14 cellular contexts compared by ENCODE assay signal in genomic region chr2:195622966-195623365, GRCh38. TPM values are rescaled to one million over a fixed set of nuclear protein-coding genes. Genes with fewer than 3 reads are reported as not detected.
DNase-seq lines count a peak whose midpoint lies in the region; ATAC-seq and FAIRE-seq lines count a peak whose summit lies in the region.
"Had no signal": no experiment of that assay in that cellular context is flagged by ENCODE, and none has a peak within 500 bp of the region (broad histone marks: within the 10 kb centered on the region; RNA-seq: fewer than 3 reads in every experiment).

No MANE protein-coding gene starts in this region.

- H3K36me3 Mint-ChIP-seq in activated CD4-positive, alpha-beta T cell treated with anti-CD3 and anti-CD28 coated beads for 36 hours (ENCODE audit: low read depth) = no peaks in the 10 kb centered on the region

- no peak for DNase-seq in activated CD4-positive, alpha-beta T cell treated with anti-CD3 and anti-CD28 coated beads for 36 hours
- no peak for DNase-seq in activated CD4-positive, alpha-beta T cell treated with anti-CD3 and anti-CD28 coated beads, Interleukin-2, amount 50 U/mL, for 1 hour
- peak; percentile 90 for DNase-seq in RCC 7860 (ENCODE audit: low spot score)
- peak; percentile 82 for DNase-seq in mesendoderm
- DNase-seq in activated CD4-positive, CD25-positive, alpha-beta regulatory T cell (lab: John Stamatoyannopoulos, UW) = no peak
- DNase-seq: immature natural killer cell, MG63, NCI-H2171 treated with DMSO at 0.1 percent for 48 hours, upper lobe of right lung had no signal

- H4K5ac ChIP-seq in mesendoderm (ENCODE audit: low read length) = no peak overlapping the region

- no peaks in the 10 kb centered on the region for H3K27me3 ChIP-seq in mesendoderm (ENCODE audit: insufficient read depth, low read length, poor library complexity)
- H3K27me3 ChIP-seq: MG63, upper lobe of right lung had no signal

- H3K79me2 ChIP-seq in mesendoderm (ENCODE audit: control insufficient read depth, insufficient read depth, low read length) = no peaks in the 10 kb centered on the region
- H3K79me2 ChIP-seq: parathyroid adenoma had no signal

- H2BK5ac ChIP-seq in mesendoderm (ENCODE audit: low read length) = no peak overlapping the region

- CTCF ChIA-PET in activated CD4-positive, alpha-beta T cell treated with anti-CD3 and anti-CD28 coated beads for 36 hours (lab: Charles Lee) = no interaction called here

- no peak overlapping the region for H3K56ac ChIP-seq in mesendoderm (ENCODE audit: low read length)

- H3K4ac ChIP-seq in mesendoderm (ENCODE audit: low read depth, low read length) = no peak overlapping the region

- no peaks in the 10 kb centered on the region for H3K9me3 Mint-ChIP-seq in activated CD4-positive, alpha-beta T cell treated with anti-CD3 and anti-CD28 coated beads for 36 hours (ENCODE audit: low read depth)
- H3K9me3 Mint-ChIP-seq: immature natural killer cell had no signal

- no peaks in the 10 kb centered on the region for H3K36me3 ChIP-seq in mesendoderm (ENCODE audit: control insufficient read depth, insufficient read depth, low read length)
- H3K36me3 ChIP-seq: MG63, upper lobe of right lung had no signal

- no peak overlapping the region for H3K23ac ChIP-seq in mesendoderm (ENCODE audit: low read length)

- H3K4me1 Mint-ChIP-seq in activated CD4-positive, alpha-beta T cell treated with anti-CD3 and anti-CD28 coated beads for 36 hours = no peaks in the 10 kb centered on the region
- H3K4me1 Mint-ChIP-seq: immature natural killer cell had no signal

- H3K79me1 ChIP-seq in mesendoderm (ENCODE audit: low read length) = no peaks in the 10 kb centered on the region

- peak; percentile 63 for ATAC-seq in activated CD4-positive, alpha-beta T cell treated with anti-CD3 and anti-CD28 coated beads for 36 hours
- ATAC-seq in HG02678 (IDR thresholded peaks at IDR 0.05; ENCODE audit: unreplicated experiment) (peak; percentile 70), GM19328 (IDR thresholded peaks at IDR 0.05; ENCODE audit: unreplicated experiment) (no peak), HG02623 (IDR thresholded peaks at IDR 0.05; ENCODE audit: unreplicated experiment) (no peak)
- ATAC-seq: upper lobe of right lung had no signal

- H3K27ac Mint-ChIP-seq in activated CD4-positive, alpha-beta T cell treated with anti-CD3 and anti-CD28 coated beads for 36 hours = no peak overlapping the region
- H3K27ac Mint-ChIP-seq: immature natural killer cell had no signal

- no peaks in the 10 kb centered on the region for H3K27me3 Mint-ChIP-seq in activated CD4-positive, alpha-beta T cell treated with anti-CD3 and anti-CD28 coated beads for 36 hours

- POLR2A ChIA-PET in activated CD4-positive, alpha-beta T cell treated with anti-CD3 and anti-CD28 coated beads for 36 hours (lab: Charles Lee) = no interaction called here

- no peak overlapping the region for H3K27ac ChIP-seq in mesendoderm (ENCODE audit: low read depth, low read length)
- H3K27ac ChIP-seq: HL-60, parathyroid adenoma, upper lobe of right lung had no signal

- no peak overlapping the region for H4K8ac ChIP-seq in mesendoderm (ENCODE audit: low read depth, low read length)

- peak; percentile 86 for FAIRE-seq in RCC 7860 (lab: Jason Lieb, UNC)

- H3K4me1 ChIP-seq in mesendoderm (ENCODE audit: control insufficient read depth, low read depth, low read length) = peaks cover 2% of the 10 kb centered on the region
- H3K4me1 ChIP-seq: parathyroid adenoma, upper lobe of right lung had no signal

- no peak overlapping the region for H2BK120ac ChIP-seq in mesendoderm (ENCODE audit: low read depth, low read length)

- intact Hi-C loops in activated CD4-positive, alpha-beta T cell treated with anti-CD3 and anti-CD28 coated beads for 36 hours (cut with DNase I, micrococcal nuclease) = no loop called here

- H3K4me3 Mint-ChIP-seq in activated CD4-positive, alpha-beta T cell treated with anti-CD3 and anti-CD28 coated beads for 36 hours = no peak overlapping the region
- H3K4me3 Mint-ChIP-seq: immature natural killer cell had no signal

- no peak overlapping the region for H3K9ac ChIP-seq in mesendoderm (ENCODE audit: low read length)
- H3K9ac ChIP-seq: parathyroid adenoma had no signal

- H3K4me2 ChIP-seq in mesendoderm (ENCODE audit: low read length) = no peak overlapping the region

- no peak overlapping the region for H2BK15ac ChIP-seq in mesendoderm (replicated peaks; ENCODE audit: low read depth)

- H3K4me3 ChIP-seq in mesendoderm (ENCODE audit: low read length) = no peak overlapping the region
- H3K4me3 ChIP-seq: MG63, upper lobe of right lung had no signal

- H2AK5ac ChIP-seq in mesendoderm (ENCODE audit: low read length) = no peak overlapping the region

- no peak overlapping the region for H3K18ac ChIP-seq in mesendoderm (ENCODE audit: low read length)

RNA-seq across cellular contexts. Expression of gene SLC39A10, which starts 34.1 kb away (rescaled TPM):
- 10 to 100 TPM; 24.0 to 27.8 TPM for total RNA-seq in activated CD4-positive, alpha-beta T cell treated with anti-CD3 and anti-CD28 coated beads for 36 hours
- polyA plus RNA-seq in mesendoderm (2013, experiment 1 of 2) = 39.6 TPM
- 38.8 TPM for polyA plus RNA-seq in mesendoderm (2013, experiment 2 of 2)

Comparison
In these comparisons a context has a peak if more than half of its experiments do, and no peak if none do; other contexts are left out.
1. ATAC-seq: peak in activated CD4-positive, alpha-beta T cell treated with anti-CD3 and anti-CD28 coated beads for 36 hours (single experiment) and HG02678 (single experiment); none in GM19328 (single experiment) and HG02623 (single experiment).
2. DNase-seq: peak in RCC 7860 (single experiment) and mesendoderm (single experiment); none in activated CD4-positive, alpha-beta T cell treated with anti-CD3 and anti-CD28 coated beads for 36 hours (single experiment), activated CD4-positive, alpha-beta T cell treated with anti-CD3 and anti-CD28 coated beads, Interleukin-2, amount 50 U/mL, for 1 hour (single experiment) and activated CD4-positive, CD25-positive, alpha-beta regulatory T cell (0 of 4).